ENCODE assay signal across 8 cellular contexts in genomic region chr16:83808573-83809014, GRCh38. TPM values are rescaled to one million over a fixed set of nuclear protein-coding genes. Genes with fewer than 3 reads are reported as not detected.
A peak's percentile ranks its signal among the peaks of the same experiment; 100 is the strongest.
DNase-seq lines count a peak whose midpoint lies in the region; ATAC-seq and TF ChIP-seq lines count a peak whose summit lies in the region.

No MANE protein-coding gene starts in this region.

- H3K27me3 ChIP-seq in PC-9 (ENCODE audit: insufficient read depth, low read depth) (no peaks in the 10 kb centered on the region), parathyroid adenoma (ENCODE audit: control insufficient read depth, insufficient read depth, low read length) (no peaks in the 10 kb centered on the region)

- ATAC-seq in left lobe of liver, result no peak
- ATAC-seq in GM18909 (IDR thresholded peaks at IDR 0.05; ENCODE audit: poor library complexity, unreplicated experiment), result no peak

- peak overlapping the region; percentile 98 for H2AFZ ChIP-seq in PC-9
- peak overlapping the region; percentile 96 for H2AFZ ChIP-seq in parathyroid adenoma

- H3K79me2 ChIP-seq in PC-9 (ENCODE audit: low read depth), result peaks cover 34% of the 10 kb centered on the region
- peaks cover 15% of the 10 kb centered on the region for H3K79me2 ChIP-seq in parathyroid adenoma

- no peak for DNase-seq in PC-9
- DNase-seq in epithelial cell of proximal tubule (ENCODE audit: low read depth), result no peak
- no peak for DNase-seq in left lobe of liver (ENCODE audit: low spot score)
- DNase-seq in stimulated activated CD4-positive, alpha-beta T cell treated with anti-CD3 and anti-CD28 coated beads, Interleukin-12 subunit alpha, Interleukin-12 subunit beta, amount 100 ng/mL, for 4 hours, result no peak
- no peak for DNase-seq in SIG-M5 (lab: John Stamatoyannopoulos, UW)

- CTCF ChIA-PET in PC-9 (lab: Charles Lee), result no interaction called here

- H3K9me3 ChIP-seq in ES-I3 (ENCODE audit: control insufficient read depth, insufficient read depth, low read length), result 0 out of 2 replicates have a peak, but pooled peaks cover 3% of the 10 kb centered on the region
- no peaks in the 10 kb centered on the region for H3K9me3 ChIP-seq in PC-9 (ENCODE audit: insufficient read depth, low read depth)
- no peaks in the 10 kb centered on the region for H3K9me3 ChIP-seq in parathyroid adenoma (ENCODE audit: control insufficient read depth, low read length)

- H3K36me3 ChIP-seq in ES-I3 (ENCODE audit: insufficient read depth, low read length) (no peaks in the 10 kb centered on the region; the same call in 1 of the 2 replicates), PC-9 (ENCODE audit: low read depth) (peaks cover 24% of the 10 kb centered on the region; the same call in 1 of the 2 replicates), parathyroid adenoma (ENCODE audit: control insufficient read depth, insufficient read depth, low read length) (no peaks in the 10 kb centered on the region)

- H3F3A ChIP-seq in PC-9 (ENCODE audit: insufficient read depth, low read depth), result peaks cover 8% of the 10 kb centered on the region

- H3K4me3 ChIP-seq in PC-9 (peak overlapping the region; percentile 65), epithelial cell of proximal tubule (ENCODE audit: low read depth, low read length) (peak overlapping the region; percentile 80), parathyroid adenoma (ENCODE audit: low read depth, low read length) (peak overlapping the region; percentile 89)

- peaks cover 3% of the 10 kb centered on the region; the same call in 1 of the 2 replicates for H4K20me1 ChIP-seq in PC-9 (ENCODE audit: insufficient read depth)

- H3K27ac ChIP-seq in PC-9 (no peak overlapping the region), parathyroid adenoma (peak overlapping the region; percentile 45)

- H3K4me2 ChIP-seq in PC-9 (peak overlapping the region; percentile 99), parathyroid adenoma (ENCODE audit: low read length) (peak overlapping the region; percentile 98)

- H3K9ac ChIP-seq in ES-I3 (ENCODE audit: low read depth, low read length) (peak overlapping the region; percentile 95), parathyroid adenoma (peak overlapping the region; percentile 71)

- POLR2A ChIA-PET in PC-9 (lab: Charles Lee; ENCODE audit: unreplicated experiment), result no interaction called here

- TF ChIP-seq CTCF in PC-9 (conservative IDR thresholded peaks at IDR 0.05), result no peak
- no peak for TF ChIP-seq CTCF in epithelial cell of proximal tubule (conservative IDR thresholded peaks at IDR 0.05; ENCODE audit: low read depth, low read length)
- no peak for TF ChIP-seq CTCF in parathyroid adenoma (IDR thresholded peaks at IDR 0.05)

- intact Hi-C loops in PC-9 (cut with micrococcal nuclease; ENCODE audit: unreplicated experiment), result no loop called here

- H3K4me1 ChIP-seq in ES-I3 (ENCODE audit: insufficient read depth, low read length) (peaks cover 15% of the 10 kb centered on the region), PC-9 (replicated peaks; ENCODE audit: insufficient read depth) (peaks cover 27% of the 10 kb centered on the region), parathyroid adenoma (peaks cover 4% of the 10 kb centered on the region)

- H3K9me2 ChIP-seq in PC-9 (ENCODE audit: insufficient read depth), result no peaks in the 10 kb centered on the region

- BruUV-seq in PC-9 (replicated peaks; lab: Mats Ljungman, UMichigan), result no TSS peak

RNA-seq across cellular contexts. Expression of gene HSBP1, which starts 0.8 kb away (rescaled TPM):
- 89.9 and 130 TPM in 2 replicates for total RNA-seq in PC-9 (2021)
- total RNA-seq in epithelial cell of proximal tubule, result 80.5 and 119 TPM in 2 replicates
- 31.9 TPM for total RNA-seq in left lobe of liver
